ENCODE assay signal across 1 cellular context in genomic region chr4:95539056-95539455, GRCh38.
TF ChIP-seq lines count a peak whose summit lies in the region.

No MANE protein-coding gene starts in this region.

TF ChIP-seq in GM23338, 12 proteins besides CTCF, POLR2A, EP300 and RAD21 (continued from another document):
- no peak for TF ChIP-seq CREB1 (CRISPR knock-in tag; IDR thresholded peaks at IDR 0.05; ENCODE audit: low read depth)
- TF ChIP-seq, protein P1, sequence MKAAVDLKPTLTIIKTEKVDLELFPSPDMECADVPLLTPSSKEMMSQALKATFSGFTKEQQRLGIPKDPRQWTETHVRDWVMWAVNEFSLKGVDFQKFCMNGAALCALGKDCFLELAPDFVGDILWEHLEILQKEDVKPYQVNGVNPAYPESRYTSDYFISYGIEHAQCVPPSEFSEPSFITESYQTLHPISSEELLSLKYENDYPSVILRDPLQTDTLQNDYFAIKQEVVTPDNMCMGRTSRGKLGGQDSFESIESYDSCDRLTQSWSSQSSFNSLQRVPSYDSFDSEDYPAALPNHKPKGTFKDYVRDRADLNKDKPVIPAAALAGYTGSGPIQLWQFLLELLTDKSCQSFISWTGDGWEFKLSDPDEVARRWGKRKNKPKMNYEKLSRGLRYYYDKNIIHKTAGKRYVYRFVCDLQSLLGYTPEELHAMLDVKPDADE (IDR thresholded peaks at IDR 0.05), result no peak
TF ChIP-seq in GM23338: peak in this region for 0.
